In the genomic region with DNA sequence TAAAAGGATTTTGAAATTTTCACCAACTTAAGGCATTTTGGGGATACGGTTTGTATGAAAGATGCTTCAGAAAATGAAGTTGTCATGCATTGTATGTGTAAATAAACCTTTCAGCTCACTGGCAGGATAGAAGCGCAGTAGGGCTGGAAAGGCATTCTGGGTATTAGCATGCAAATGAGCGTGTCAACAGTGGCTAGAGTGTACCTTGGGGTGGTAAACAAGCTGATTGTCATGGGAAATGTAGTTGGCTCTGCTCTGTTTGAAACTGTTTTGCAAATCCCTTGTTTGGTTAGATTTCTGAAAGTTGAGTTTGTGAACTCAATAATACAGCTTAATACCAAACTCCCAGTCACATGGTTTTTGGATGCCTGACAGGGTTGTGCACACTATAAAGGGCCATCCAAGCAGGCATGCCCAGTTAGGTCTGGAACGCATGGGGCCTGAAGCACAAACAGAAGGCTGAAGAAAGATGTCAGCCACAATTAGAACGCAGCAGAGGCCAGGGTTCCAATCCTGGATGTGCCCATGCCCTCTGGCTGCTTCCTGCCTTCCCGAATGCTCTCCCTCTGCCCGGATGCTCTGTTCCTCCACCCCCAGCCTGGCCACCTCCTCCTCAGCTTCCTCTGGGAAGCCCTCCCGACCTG, we compare ENCODE assay signal across 34 cellular contexts. TPM values are rescaled to one million over a fixed set of nuclear protein-coding genes. Genes with fewer than 3 reads are reported as not detected.
"Had no signal": no experiment of that assay in that cellular context is flagged by ENCODE, and none has a peak within 500 bp of the region (broad histone marks: within the 10 kb centered on the region; RNA-seq: fewer than 3 reads in every experiment).

No MANE protein-coding gene starts in this region.

- H3K36me3 ChIP-seq: esophagus muscularis mucosa, gastroesophageal sphincter, heart left ventricle, prostate gland, right atrium auricular region, stomach, tibial artery had no signal

- H3K4me3 Mint-ChIP-seq: dendritic cell treated with granulocyte-macrophage colony-stimulating factor and Interleukin-4, amounts not matched to agents 40 ng/mL and 50 ng/mL, for 4 days; mesothelial cell of epicardium; naive thymus-derived CD8-positive, alpha-beta T cell; nephron progenitor cell; stimulated activated effector memory CD8-positive, alpha-beta T cell treated with anti-CD3 and anti-CD28 coated beads, Interleukin-12 subunit alpha, Interleukin-12 subunit beta, amount 100 ng/mL, for 72 hours; type B pancreatic cell had no signal

- H3K27me3 ChIP-seq: right atrium auricular region had no signal

- H2AFZ ChIP-seq: hepatocyte had no signal

- DNase-seq: effector CD8-positive, alpha-beta T cell; foreskin keratinocyte; heart left ventricle; kidney; mesenchymal stem cell; nephron progenitor cell; nucleus accumbens; stimulated activated CD4-positive, alpha-beta T cell treated with anti-CD3 and anti-CD28 coated beads, Interleukin-2, amount 100 ng/mL, for 24 hours; stimulated activated CD4-positive, alpha-beta T cell treated with anti-CD3 and anti-CD28 coated beads, Interleukin-4, amount 100 ng/mL, for 24 hours; stimulated activated naive CD4-positive, alpha-beta T cell treated with Interleukin-2 at 50 U/mL for 16 hours; stomach; tibial artery had no signal

- H3K9me3 Mint-ChIP-seq: dendritic cell treated with granulocyte-macrophage colony-stimulating factor and Interleukin-4, amounts not matched to agents 40 ng/mL and 50 ng/mL, for 4 days; mesothelial cell of epicardium; naive thymus-derived CD8-positive, alpha-beta T cell; nephron progenitor cell; stimulated activated effector memory CD8-positive, alpha-beta T cell treated with anti-CD3 and anti-CD28 coated beads, Interleukin-12 subunit alpha, Interleukin-12 subunit beta, amount 100 ng/mL, for 72 hours; type B pancreatic cell had no signal

- H3K4me2 ChIP-seq: hepatocyte had no signal

- H3K36me3 Mint-ChIP-seq: mesothelial cell of epicardium; naive thymus-derived CD8-positive, alpha-beta T cell; stimulated activated effector memory CD8-positive, alpha-beta T cell treated with anti-CD3 and anti-CD28 coated beads, Interleukin-12 subunit alpha, Interleukin-12 subunit beta, amount 100 ng/mL, for 72 hours; type B pancreatic cell had no signal

- ATAC-seq: foreskin keratinocyte; gastroesophageal sphincter; heart left ventricle; left lobe of liver; naive thymus-derived CD8-positive, alpha-beta T cell; sciatic nerve; stimulated activated effector memory CD8-positive, alpha-beta T cell treated with anti-CD3 and anti-CD28 coated beads, Interleukin-12 subunit alpha, Interleukin-12 subunit beta, amount 100 ng/mL, for 72 hours had no signal

- H3K4me1 ChIP-seq: esophagus muscularis mucosa, gastroesophageal sphincter, heart left ventricle, prostate gland, right atrium auricular region, stomach, tibial artery had no signal

- H3K4me3 ChIP-seq: esophagus muscularis mucosa, gastroesophageal sphincter, heart left ventricle, hepatocyte, prostate gland, right atrium auricular region, stomach, tibial artery had no signal

- H3K27ac ChIP-seq: esophagus muscularis mucosa, foreskin keratinocyte, gastroesophageal sphincter, heart left ventricle, hepatocyte, prostate gland, right atrium auricular region, stomach, tibial artery had no signal

- H3K79me2 ChIP-seq: hepatocyte had no signal

- H3K9me3 ChIP-seq: esophagus muscularis mucosa, gastroesophageal sphincter, heart left ventricle, prostate gland, right atrium auricular region, stomach, tibial artery had no signal

- H3K27ac Mint-ChIP-seq: dendritic cell treated with granulocyte-macrophage colony-stimulating factor and Interleukin-4, amounts not matched to agents 40 ng/mL and 50 ng/mL, for 4 days; mesothelial cell of epicardium; nephron progenitor cell; stimulated activated effector memory CD8-positive, alpha-beta T cell treated with anti-CD3 and anti-CD28 coated beads, Interleukin-12 subunit alpha, Interleukin-12 subunit beta, amount 100 ng/mL, for 72 hours; type B pancreatic cell had no signal

- H3K4me1 Mint-ChIP-seq: mesothelial cell of epicardium; naive thymus-derived CD8-positive, alpha-beta T cell; nephron progenitor cell; stimulated activated effector memory CD8-positive, alpha-beta T cell treated with anti-CD3 and anti-CD28 coated beads, Interleukin-12 subunit alpha, Interleukin-12 subunit beta, amount 100 ng/mL, for 72 hours had no signal

RNA-seq across cellular contexts. Expression of a gene that starts 14.6 kb away (rescaled TPM):
- total RNA-seq: endothelial cell of umbilical vein; epithelial cell of proximal tubule; esophagus muscularis mucosa; fibroblast of lung; foreskin keratinocyte; gastroesophageal sphincter; heart left ventricle; hepatocyte; kidney; left lobe of liver; lower leg skin; lung microvascular endothelial cell; mesothelial cell of epicardium; myocyte; naive thymus-derived CD8-positive, alpha-beta T cell; osteocyte; prostate gland; right atrium auricular region; sciatic nerve; skeletal muscle tissue; stomach; subcutaneous adipose tissue; urinary bladder had no signal
- polyA plus RNA-seq: endothelial cell of umbilical vein; fibroblast of lung; foreskin keratinocyte; heart left ventricle; hepatocyte; naive thymus-derived CD8-positive, alpha-beta T cell; stomach; urinary bladder had no signal
